ENCODE assay signal across 8 cellular contexts in genomic region chr1:1291611-1292441, GRCh38. TPM values are rescaled to one million over a fixed set of nuclear protein-coding genes. Genes with fewer than 3 reads are reported as not detected.
A peak's percentile ranks its signal among the peaks of the same experiment; 100 is the strongest.
DNase-seq lines count a peak whose midpoint lies in the region; TF ChIP-seq lines count a peak whose summit lies in the region.

No MANE protein-coding gene starts in this region.

- CTCF ChIA-PET in BJ (lab: Yijun Ruan, JAX), result interaction anchor here (0.7 to 3.9 kb wide), 10 partner anchors 9 to 276 kb away, joined by 3 to 76 read pairs (median 4); no protein-coding TSS in a partner anchor

- TF ChIP-seq CTCF in BJ (IDR thresholded peaks at IDR 0.05; ENCODE audit: insufficient read depth, low read depth, low read length), result peak; percentile 57
- TF ChIP-seq CTCF in H9 (conservative IDR thresholded peaks at IDR 0.05), result peak; percentile 79
- TF ChIP-seq CTCF in tibial artery (IDR thresholded peaks at IDR 0.05), result peak; percentile 51 to 59

- H3K9ac ChIP-seq in H9 (ENCODE audit: extremely low read depth, insufficient read length, low read length), result no peak overlapping the region

- H4K91ac ChIP-seq in H9 (ENCODE audit: insufficient read length, low read depth, low read length), result no peak overlapping the region

- no CpG with 5 or more reads among the region's 43 CpGs for WGBS in H9 (ENCODE audit: extremely low coverage, insufficient read length, low lambda C conversion rate)

- H3K4me3 Mint-ChIP-seq in H9, result no peak overlapping the region

- H3K4me3 ChIP-seq in BJ (ENCODE audit: low read depth, low read length), result no peak overlapping the region
- no peak overlapping the region for H3K4me3 ChIP-seq in effector memory CD4-positive, alpha-beta T cell (ENCODE audit: insufficient read depth, low read depth, low read length, poor library complexity, severe bottlenecking)
- no peak overlapping the region for H3K4me3 ChIP-seq in tibial artery

- no peak overlapping the region for H3K27ac ChIP-seq in H9 (ENCODE audit: insufficient read length, low read depth, low read length)
- no peak overlapping the region for H3K27ac ChIP-seq in effector memory CD4-positive, alpha-beta T cell (ENCODE audit: insufficient read depth, low read length, poor library complexity, severe bottlenecking)
- H3K27ac ChIP-seq in tibial artery, result no peak overlapping the region

- H3K4me1 Mint-ChIP-seq in H9, result peaks cover 0 to 9% of the 10 kb centered on the region in 2 experiments; a peak in 2 of 4 replicates

- H3K4ac ChIP-seq in H9 (ENCODE audit: low read depth, low read length), result no peak overlapping the region

- no peak overlapping the region; a peak in 1 of 7 replicates for H3K27ac Mint-ChIP-seq in H9

- H3K4me2 ChIP-seq in H9 (ENCODE audit: insufficient read depth, insufficient read length, low read length), result no peak overlapping the region

- H2AFZ ChIP-seq in H9 (ENCODE audit: low read length), result no peak overlapping the region

- H3K23me2 ChIP-seq in H9 (ENCODE audit: insufficient read length, low read depth, low read length, poor library complexity, severe bottlenecking), result peaks cover 4% of the 10 kb centered on the region

- no peak overlapping the region for H2BK12ac ChIP-seq in H9 (ENCODE audit: insufficient read length, low read depth, low read length)

- no peak overlapping the region for H3K23ac ChIP-seq in H9 (ENCODE audit: insufficient read length, low read depth, low read length)

- H3K4me1 ChIP-seq in H9 (ENCODE audit: insufficient read depth, low read length) (no peaks in the 10 kb centered on the region), tibial artery (peaks cover 0 to 25% (median 7%) of the 10 kb centered on the region in 4 donors)
- no peaks in the 10 kb centered on the region for H3K4me1 ChIP-seq in effector memory CD4-positive, alpha-beta T cell (ENCODE audit: control insufficient read depth, insufficient read depth, low read length, poor library complexity, severe bottlenecking)

- H3K27me3 Mint-ChIP-seq in H9 (ENCODE audit: low read depth), result peaks cover 2% of the 10 kb centered on the region

- no peak overlapping the region for H2AK5ac ChIP-seq in H9 (ENCODE audit: insufficient read length, low read length)

- H3K18ac ChIP-seq in H9 (ENCODE audit: insufficient read length, low read depth, low read length), result no peak overlapping the region

- no peak for DNase-seq in BJ (ENCODE audit: low read depth)
- DNase-seq in H9, result peak; percentile 84
- DNase-seq in NCI-H510A treated with DMSO at 0.1 percent for 48 hours (lab: John Stamatoyannopoulos, UW), result peak; percentile 99
- peak; percentile 64 to 68 for DNase-seq in activated CD4-positive, alpha-beta T cell treated with anti-CD3 and anti-CD28 coated beads, Interleukin-2, amount 50 U/mL, for 4 hours
- DNase-seq in effector memory CD4-positive, alpha-beta T cell, result peak; percentile 24 to 48 (median 36)
- DNase-seq in mucosa of gallbladder (ENCODE audit: low spot score), result peak; percentile 79
- DNase-seq in tibial artery, result peak in 1 of 2 donors; percentile 44
- no peak for DNase-seq in midbrain (lab: John Stamatoyannopoulos, UW)

- H3K9me3 ChIP-seq in H9 (ENCODE audit: control insufficient read depth, low read depth, low read length) (no peaks in the 10 kb centered on the region), tibial artery (no peaks in the 10 kb centered on the region)
- H3K9me3 ChIP-seq in effector memory CD4-positive, alpha-beta T cell (ENCODE audit: control insufficient read depth, low read length), result no peaks in the 10 kb centered on the region

- H2BK15ac ChIP-seq in H9 (ENCODE audit: low read depth, low read length), result no peak overlapping the region

- no peaks in the 10 kb centered on the region for H4K20me1 ChIP-seq in H9 (ENCODE audit: control insufficient read depth, insufficient read depth, insufficient read length)

- H2BK5ac ChIP-seq in H9 (ENCODE audit: insufficient read length, low read length), result no peak overlapping the region

- no peak overlapping the region for H2BK120ac ChIP-seq in H9 (ENCODE audit: low read depth, low read length, poor library complexity, severe bottlenecking)

- H3K79me2 ChIP-seq in H9 (ENCODE audit: insufficient read depth, low read length), result no peaks in the 10 kb centered on the region

- H3K36me3 ChIP-seq in BJ (ENCODE audit: control insufficient read depth, insufficient read depth, low read length) (peaks cover 14% of the 10 kb centered on the region), tibial artery (peaks cover 0 to 37% (median 22%) of the 10 kb centered on the region in 3 donors)
- H3K36me3 ChIP-seq in effector memory CD4-positive, alpha-beta T cell (ENCODE audit: control insufficient read depth, insufficient read depth, low read length), result no peaks in the 10 kb centered on the region

- H3T11ph ChIP-seq in H9 (ENCODE audit: low read length), result no peak overlapping the region

- POLR2A ChIA-PET in BJ (lab: Charles Lee), result interaction anchor here (0.6 kb wide), 1 partner anchor 20 kb away, joined by 3 read pairs; no protein-coding TSS in a partner anchor

- H3K27me3 ChIP-seq in BJ (ENCODE audit: control insufficient read depth, insufficient read depth, low read length) (no peaks in the 10 kb centered on the region), H9 (ENCODE audit: insufficient read depth, low read length) (no peaks in the 10 kb centered on the region), tibial artery (peaks cover 0 to 28% of the 10 kb centered on the region in 2 donors)
- no peaks in the 10 kb centered on the region for H3K27me3 ChIP-seq in effector memory CD4-positive, alpha-beta T cell (replicated peaks; ENCODE audit: control insufficient read depth, insufficient read depth, low read length, poor library complexity, severe bottlenecking)

- H3K9me3 Mint-ChIP-seq in H9, result peaks cover 2 to 10% of the 10 kb centered on the region in 2 experiments; a peak in 2 of 5 replicates

- H3K56ac ChIP-seq in H9 (ENCODE audit: insufficient read length, low read depth, low read length), result no peak overlapping the region

- intact Hi-C loops in tibial artery (cut with DNase I; ENCODE audit: low total_unique reads), result loop anchor here (5.0 kb wide), 1 partner anchor 170 kb away; no protein-coding TSS in a partner anchor

- H4K8ac ChIP-seq in H9 (replicated peaks; ENCODE audit: insufficient read length, low read depth, low read length), result no peak overlapping the region

- no peak overlapping the region for H3K14ac ChIP-seq in H9 (ENCODE audit: insufficient read depth, low read length)

- no peaks in the 10 kb centered on the region for H3K79me1 ChIP-seq in H9 (ENCODE audit: insufficient read depth, low read depth, low read length, poor library complexity, severe bottlenecking)

- no peak overlapping the region for H2BK20ac ChIP-seq in H9 (ENCODE audit: low read depth, low read length, poor library complexity, severe bottlenecking)

- H4K5ac ChIP-seq in H9 (ENCODE audit: insufficient read length, low read depth, low read length), result no peak overlapping the region

- H3K36me3 Mint-ChIP-seq in H9 (ENCODE audit: insufficient read depth in 1 of 3, low read depth in 3 of 3), result no peaks in the 10 kb centered on the region

RNA-seq across cellular contexts. Expression of gene SCNN1D, which starts 11.6 kb away (rescaled TPM):
- polyA plus RNA-seq in BJ (2011; rRNA removed), result 1.1 and 1.9 TPM in 2 replicates
- polyA minus RNA-seq in BJ (2011; rRNA and poly(A)+ RNA removed), result 0.15 and 0.24 TPM in 2 replicates
- total RNA-seq in H9 (2021) (4.0 and 5.8 TPM in 2 replicates), mucosa of gallbladder (7.9 TPM)

RNA-seq across cellular contexts. Expression of gene ACAP3, which starts 15.9 kb away (rescaled TPM):
- polyA plus RNA-seq in BJ (2011; rRNA removed), result 19.5 and 33.9 TPM in 2 replicates
- polyA minus RNA-seq in BJ (2011; rRNA and poly(A)+ RNA removed), result 26.2 and 30.9 TPM in 2 replicates
- total RNA-seq in H9 (2021) (39.5 and 41.4 TPM in 2 replicates), mucosa of gallbladder (86.6 TPM)

RNA-seq across cellular contexts. Expression of gene PUSL1, which starts 16.6 kb away (rescaled TPM):
- polyA plus RNA-seq in BJ (2011; rRNA removed), result 11.9 and 18.2 TPM in 2 replicates
- polyA minus RNA-seq in BJ (2011; rRNA and poly(A)+ RNA removed), result 3.8 and 4.9 TPM in 2 replicates
- 38.0 and 40.9 TPM in 2 replicates for total RNA-seq in H9 (2021)
- total RNA-seq in mucosa of gallbladder, result 19.0 TPM

RNA-seq across cellular contexts. Expression of gene UBE2J2, which starts 18.2 kb away (rescaled TPM):
- polyA plus RNA-seq in BJ (2011; rRNA removed), result 20.5 and 25.7 TPM in 2 replicates
- polyA minus RNA-seq in BJ (2011; rRNA and poly(A)+ RNA removed), result 12.3 and 15.7 TPM in 2 replicates
- 83.4 and 84.0 TPM in 2 replicates for total RNA-seq in H9 (2021)
- 68.9 TPM for total RNA-seq in mucosa of gallbladder

RNA-seq across cellular contexts. Expression of gene INTS11, which starts 32.6 kb away (rescaled TPM):
- polyA plus RNA-seq in BJ (2011; rRNA removed), result 52.0 and 95.8 TPM in 2 replicates
- 65.8 and 103 TPM in 2 replicates for polyA minus RNA-seq in BJ (2011; rRNA and poly(A)+ RNA removed)
- total RNA-seq in H9 (2021) (138 and 139 TPM in 2 replicates), mucosa of gallbladder (121 TPM)

Comparison
In these comparisons a context has a peak if more than half of its experiments do, and no peak if none do; other contexts are left out.
1. DNase-seq: peak in H9 (single experiment), NCI-H510A treated with DMSO at 0.1 percent for 48 hours (single experiment), activated CD4-positive, alpha-beta T cell treated with anti-CD3 and anti-CD28 coated beads, Interleukin-2, amount 50 U/mL, for 4 hours (2 of 2), effector memory CD4-positive, alpha-beta T cell (3 of 3) and mucosa of gallbladder (single experiment); none in BJ (single experiment) and midbrain (single experiment).
2. Peak in every context shown above with its lines, with median percentiles within 50 percentile points of each other: CTCF ChIP-seq.